5 cellular contexts compared by ENCODE assay signal in the genomic region with DNA sequence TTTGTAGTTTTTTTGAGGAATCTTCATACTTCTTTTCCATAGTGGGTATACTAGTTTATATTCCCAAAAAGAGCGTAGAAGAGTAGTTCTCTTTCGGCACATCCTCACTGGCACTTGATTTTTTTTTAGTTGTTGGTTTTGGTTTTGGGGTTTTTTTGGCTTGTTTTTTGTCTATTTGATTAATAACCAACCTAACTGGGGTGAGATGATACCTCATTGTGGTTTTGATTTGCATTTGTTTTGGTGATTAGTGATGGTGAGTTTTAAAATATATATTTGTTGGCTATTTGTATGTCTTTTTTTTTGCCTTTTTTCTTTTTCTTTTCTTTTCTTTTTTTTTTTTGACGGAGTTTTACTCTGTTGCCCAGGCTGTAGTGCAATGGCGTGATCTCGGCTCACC.
"Had no signal": no experiment of that assay in that cellular context is flagged by ENCODE, and none has a peak within 500 bp of the region (broad histone marks: within the 10 kb centered on the region; RNA-seq: fewer than 3 reads in every experiment).

No MANE protein-coding gene starts in this region.

- ATAC-seq: GM23338, K562 had no signal

- H3K4me3 Mint-ChIP-seq: GM23338, H9 had no signal

- H3K27ac Mint-ChIP-seq: GM23338, H9 had no signal

- DNase-seq: H9, HCEC 1CT, IMR-90 had no signal

- H3K4me1 Mint-ChIP-seq: GM23338, H9 had no signal

- H3K9me3 Mint-ChIP-seq: GM23338 had no signal
